In the genomic region with DNA sequence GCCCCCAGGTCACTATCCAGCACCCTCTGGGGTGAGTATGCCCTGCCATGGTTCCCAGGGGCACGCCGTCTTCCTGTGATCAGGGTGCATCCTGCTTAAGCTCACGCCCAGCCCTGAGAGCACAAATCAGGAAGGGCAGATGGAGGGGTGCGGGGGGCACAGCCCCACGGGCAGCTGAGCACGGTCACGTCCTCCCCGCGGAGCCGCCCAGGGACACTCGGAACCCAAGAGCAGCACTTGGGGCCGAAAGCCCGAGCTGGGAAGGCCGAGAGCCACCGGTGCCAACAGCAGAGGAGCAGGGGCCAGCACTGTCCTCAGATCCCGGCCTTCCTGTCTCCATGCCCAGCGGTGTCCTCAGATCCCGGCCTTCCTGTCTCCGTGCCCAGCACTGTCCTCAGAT, we compare ENCODE assay signal across 27 cellular contexts.
"Had no signal": no experiment of that assay in that cellular context is flagged by ENCODE, and none has a peak within 500 bp of the region (broad histone marks: within the 10 kb centered on the region; RNA-seq: fewer than 3 reads in every experiment).

No MANE protein-coding gene starts in this region.

- H3K4me3 ChIP-seq: left lung, lower lobe of right lung, right atrium auricular region, smooth muscle cell, testis, transverse colon, uterus had no signal

- H3K27ac ChIP-seq: epithelial cell of prostate, left lung, lower lobe of right lung, parathyroid adenoma, right atrium auricular region, testis, transverse colon, uterus had no signal

- FAIRE-seq: bronchial epithelial cell, colon, endometrium, frontal cortex had no signal

- H2AFZ ChIP-seq: parathyroid adenoma had no signal

- H3K4me2 ChIP-seq: smooth muscle cell had no signal

- H3K9ac ChIP-seq: parathyroid adenoma had no signal

- ATAC-seq: left lung, T-helper 17 cell had no signal

- H3K9me3 ChIP-seq: left lung, lower lobe of right lung, right atrium auricular region, testis, transverse colon, uterus had no signal

- H3K36me3 ChIP-seq: uterus had no signal

- DNase-seq: activated CD4-positive, alpha-beta memory T cell treated with anti-CD3 and anti-CD28 coated beads, Interleukin-2, amount 10 ng/mL, durations not matched to agents 7 days and 5 days; activated CD4-positive, alpha-beta T cell treated with anti-CD3 and anti-CD28 coated beads, Interleukin-2, amount 10 ng/mL, durations not matched to agents 24 days and 14 days; activated CD4-positive, CD25-positive, alpha-beta regulatory T cell treated with anti-CD3 and anti-CD28 coated beads, Interleukin-2, amount 50 U/mL, for 72 hours; activated effector memory CD4-positive, alpha-beta T cell treated with Interleukin-2 at 50 U/mL for 16 hours; activated naive CD4-positive, alpha-beta T cell treated with Interleukin-2 at 50 U/mL for 16 hours; anterior cingulate cortex; effector CD8-positive, alpha-beta T cell; kidney glomerular epithelial cell; lower lobe of right lung; mesenchymal stem cell; stimulated activated CD4-positive, alpha-beta T cell treated with anti-CD3 and anti-CD28 coated beads, Interleukin-15, amount 100 ng/mL, for 24 hours; stimulated activated CD4-positive, alpha-beta T cell treated with anti-CD3 and anti-CD28 coated beads, Interleukin-2, amount 100 ng/mL, for 24 hours; stimulated activated naive CD4-positive, alpha-beta T cell; T-helper 17 cell; T1000; testis; transverse colon; uterus had no signal

- H3K4me1 ChIP-seq: left lung, lower lobe of right lung, parathyroid adenoma, uterus had no signal

- H3K27me3 ChIP-seq: left lung, right atrium auricular region, testis, transverse colon, uterus had no signal
